In genomic region chr3:50612234-50612972, GRCh38 we compare ENCODE assay signal across 8 cellular contexts. TPM values are rescaled to one million over a fixed set of nuclear protein-coding genes. Genes with fewer than 3 reads are reported as not detected.
DNase-seq lines count a peak whose midpoint lies in the region; ATAC-seq and TF ChIP-seq lines count a peak whose summit lies in the region.

No MANE protein-coding gene starts in this region.

- H3K4me2 ChIP-seq in SU-DHL-6 (ENCODE audit: low read depth, low read length, poor library complexity, severe bottlenecking) = peak overlapping the region; percentile 84

- H3K4me3 ChIP-seq in heart right ventricle = peak overlapping the region; percentile 42 to 93 (median 78)
- H3K4me3 ChIP-seq in SU-DHL-6 (ENCODE audit: insufficient read depth, low read length, poor library complexity, severe bottlenecking) = peak overlapping the region; percentile 55
- peak overlapping the region; percentile 63 to 85 (median 71) for H3K4me3 ChIP-seq in spleen

- no peaks in the 10 kb centered on the region for H3K79me2 ChIP-seq in SU-DHL-6 (ENCODE audit: insufficient read depth, low read length)

- TF ChIP-seq CTCF in heart right ventricle (IDR thresholded peaks at IDR 0.05) = no peak
- TF ChIP-seq CTCF in SU-DHL-6 (IDR thresholded peaks at IDR 0.05; ENCODE audit: insufficient read depth, low read length, poor library complexity, severe bottlenecking) = no peak
- no peak for TF ChIP-seq CTCF in foreskin keratinocyte (conservative IDR thresholded peaks at IDR 0.05)
- no peak for TF ChIP-seq CTCF in spleen (IDR thresholded peaks at IDR 0.05 in 8 of 11, conservative IDR thresholded peaks at IDR 0.05 in 3 of 11)

- peaks cover 11 to 78% (median 62%) of the 10 kb centered on the region in 9 donors for H3K4me1 ChIP-seq in heart right ventricle
- no peaks in the 10 kb centered on the region for H3K4me1 ChIP-seq in foreskin keratinocyte
- peaks cover 31 to 85% (median 75%) of the 10 kb centered on the region in 6 donors for H3K4me1 ChIP-seq in spleen

- DNase-seq in heart right ventricle (peak in 1 of 2 donors; percentile 48), Right ventricle myocardium inferior (ENCODE audit: missing footprints) (no peak), foreskin keratinocyte (no peak), spleen (no peak), left lobe of liver (ENCODE audit: low spot score) (no peak), NCI-H748 treated with DMSO at 0.1 percent for 48 hours (lab: John Stamatoyannopoulos, UW) (no peak)

- 5 to 7% methylated on average over 31 of the region's 31 CpGs for WGBS in heart right ventricle, 2 donors
- WGBS in spleen, 5 donors = 13 to 22% (median 15%) methylated on average over 20 to 31 of the region's 31 CpGs

- H2AFZ ChIP-seq in SU-DHL-6 (ENCODE audit: low read depth, low read length, severe bottlenecking) = peak overlapping the region; percentile 86

- H3K36me3 ChIP-seq in heart right ventricle (peaks cover 0 to 31% (median 6%) of the 10 kb centered on the region in 9 donors), SU-DHL-6 (ENCODE audit: low read length) (no peaks in the 10 kb centered on the region), spleen (peaks cover 0 to 14% (median 9%) of the 10 kb centered on the region in 6 donors)

- no peaks in the 10 kb centered on the region for H3K9me2 ChIP-seq in SU-DHL-6 (replicated peaks; ENCODE audit: insufficient read depth, low read length)

- no peaks in the 10 kb centered on the region for H3F3A ChIP-seq in SU-DHL-6 (ENCODE audit: insufficient read depth)

- H3K27me3 ChIP-seq in heart right ventricle = no peaks in the 10 kb centered on the region
- no peaks in the 10 kb centered on the region for H3K27me3 ChIP-seq in SU-DHL-6 (ENCODE audit: low read length)
- H3K27me3 ChIP-seq in foreskin keratinocyte = no peaks in the 10 kb centered on the region
- H3K27me3 ChIP-seq in spleen (replicated peaks in 1 of 7) = no peaks in the 10 kb centered on the region

- H3K9ac ChIP-seq in SU-DHL-6 (ENCODE audit: low read length) = peak overlapping the region; percentile 46; the same call in 1 of the 2 replicates

- peak in 1 of 8 donors; percentile 1 for ATAC-seq in heart right ventricle
- ATAC-seq in Right ventricle myocardium inferior = no peak
- ATAC-seq in foreskin keratinocyte = peak; percentile 19
- ATAC-seq in left lobe of liver = no peak
- ATAC-seq in HG03378 (IDR thresholded peaks at IDR 0.05; ENCODE audit: unreplicated experiment) = no peak

- H4K20me1 ChIP-seq in SU-DHL-6 (ENCODE audit: low read depth, low read length) = no peaks in the 10 kb centered on the region

- intact Hi-C loops in heart right ventricle (cut with DNase I) = loop anchor here in 4 of 10 donors (1.0 to 10.0 kb wide), 6 partner anchors 40 to 492 kb away; partner anchors contain the start of genes CYB561D2 (in 1 of the 4), NPRL2 (in 1 of the 4), TMEM115 (in 1 of the 4) and ZMYND10 (in 1 of the 4)
- intact Hi-C loops in Right ventricle myocardium inferior (cut with DNase I) = loop anchor here (1.0 to 5.0 kb wide), 3 partner anchors 40 to 265 kb away; partner anchors contain the start of gene ZMYND10
- intact Hi-C loops in spleen (cut with DNase I; ENCODE audit: low total_unique reads) = loop anchor here (1.0 kb wide), 1 partner anchor 40 kb away; no protein-coding TSS in a partner anchor

- TF ChIP-seq POLR2A in spleen (IDR thresholded peaks at IDR 0.05) = no peak

- H3K9me3 ChIP-seq in heart right ventricle = no peaks in the 10 kb centered on the region
- no peaks in the 10 kb centered on the region for H3K9me3 ChIP-seq in SU-DHL-6 (ENCODE audit: insufficient read depth, low read length)
- H3K9me3 ChIP-seq in spleen = no peaks in the 10 kb centered on the region

- H3K27ac ChIP-seq in heart right ventricle (peak overlapping the region; percentile 72 to 99 (median 95)), SU-DHL-6 (ENCODE audit: low read depth, low read length) (no peak overlapping the region), foreskin keratinocyte (no peak overlapping the region), spleen (peak overlapping the region; percentile 82 to 93 (median 90))

RNA-seq across cellular contexts. Expression of gene CISH, which starts 0.8 kb away (rescaled TPM):
- total RNA-seq in heart right ventricle (100 to 1,000 TPM in 1 of 10 donors, 10 to 100 TPM in 6, 1 to 10 TPM in 3; 5.4 to 131 (median 24.0) TPM), Right ventricle myocardium inferior (13.2 TPM), foreskin keratinocyte (5.7 and 6.2 TPM in 2 replicates), spleen (10 to 100 TPM in 5 of 7 donors, 1 to 10 TPM in 2; 8.7 to 23.6 (median 14.0) TPM), left lobe of liver (8.5 TPM)
- polyA plus RNA-seq in heart right ventricle (10 to 100 TPM in 1 of 2 donors, 1 to 10 TPM in 1; 8.9 to 21.1 TPM), foreskin keratinocyte (5.9 and 7.3 TPM in 2 replicates), spleen (1 to 10 TPM; 2.9 to 7.4 (median 6.7) TPM)

RNA-seq across cellular contexts. Expression of gene MAPKAPK3, which starts 4.5 kb away (rescaled TPM):
- total RNA-seq in heart right ventricle (100 to 1,000 TPM; 278 to 496 (median 334) TPM), Right ventricle myocardium inferior (412 TPM), foreskin keratinocyte (115 and 118 TPM in 2 replicates), spleen (10 to 100 TPM; 34.7 to 55.0 (median 44.9) TPM), left lobe of liver (16.1 TPM)
- polyA plus RNA-seq in heart right ventricle (100 to 1,000 TPM; 134 to 225 TPM), foreskin keratinocyte (104 and 110 TPM in 2 replicates), spleen (10 to 100 TPM; 18.0 to 34.8 (median 18.9) TPM)

RNA-seq across cellular contexts. Expression of gene HEMK1, which starts 43.1 kb away (rescaled TPM):
- total RNA-seq in heart right ventricle = 10 to 100 TPM; 10.6 to 19.0 (median 14.8) TPM
- polyA plus RNA-seq in heart right ventricle = 10 to 100 TPM; 13.5 to 17.7 TPM
- 14.0 TPM for total RNA-seq in Right ventricle myocardium inferior
- total RNA-seq in foreskin keratinocyte = 20.5 and 24.5 TPM in 2 replicates
- 23.5 and 26.5 TPM in 2 replicates for polyA plus RNA-seq in foreskin keratinocyte
- 10 to 100 TPM in 6 of 7 donors, 1 to 10 TPM in 1; 7.6 to 22.5 (median 18.9) TPM for total RNA-seq in spleen
- polyA plus RNA-seq in spleen = 10 to 100 TPM; 25.1 to 45.2 (median 41.1) TPM
- total RNA-seq in left lobe of liver = 16.8 TPM

RNA-seq across cellular contexts. Expression of gene C3orf18, which starts 44.9 kb away (rescaled TPM):
- 10 to 100 TPM; 31.6 to 49.9 (median 43.4) TPM for total RNA-seq in heart right ventricle
- polyA plus RNA-seq in heart right ventricle = 10 to 100 TPM; 19.9 to 28.7 TPM
- total RNA-seq in Right ventricle myocardium inferior = 48.4 TPM
- total RNA-seq in foreskin keratinocyte = 5.0 and 5.4 TPM in 2 replicates
- polyA plus RNA-seq in foreskin keratinocyte = 3.8 and 4.0 TPM in 2 replicates
- total RNA-seq in spleen = 10 to 100 TPM in 1 of 7 donors, 1 to 10 TPM in 6; 3.2 to 12.2 (median 5.8) TPM
- polyA plus RNA-seq in spleen = 1 to 10 TPM; 2.3 to 4.6 (median 3.5) TPM
- 3.0 TPM for total RNA-seq in left lobe of liver

Comparison
In these comparisons a context has a peak if more than half of its experiments do, and no peak if none do; other contexts are left out.
1. H3K27ac ChIP-seq: peak in heart right ventricle (10 of 10) and spleen (8 of 8); none in SU-DHL-6 (single experiment) and foreskin keratinocyte (single experiment).
2. Peak in every context shown above with its lines, with median percentiles within 50 percentile points of each other: H3K4me3 ChIP-seq.